ENCODE assay signal across 8 cellular contexts in genomic region chr1:225866061-225866844, GRCh38. TPM values are rescaled to one million over a fixed set of nuclear protein-coding genes. Genes with fewer than 3 reads are reported as not detected.
A peak's percentile ranks its signal among the peaks of the same experiment; 100 is the strongest.
DNase-seq lines count a peak whose midpoint lies in the region; ATAC-seq and TF ChIP-seq lines count a peak whose summit lies in the region.

No MANE protein-coding gene starts in this region.

- peak overlapping the region; percentile 27 for H3K27ac ChIP-seq in CD8-positive, alpha-beta T cell (ENCODE audit: low read depth, low read length)

- POLR2A ChIA-PET in CD8-positive, alpha-beta T cell (lab: Charles Lee), result interaction anchor here (1.2 to 3.9 kb wide), 7 partner anchors 11 to 88 kb away, joined by 3 to 29 read pairs (median 5); partner anchors contain the start of genes SRP9 and TMEM63A

- peak overlapping the region; percentile 92 for H3K27ac Mint-ChIP-seq in CD8-positive, alpha-beta T cell
- H3K27ac Mint-ChIP-seq in effector memory CD8-positive, alpha-beta T cell, result peak overlapping the region; percentile 81 to 89

- peak in 6 of 7 experiments; percentile 57 to 83 (median 77) for DNase-seq in CD8-positive, alpha-beta T cell
- peak; percentile 85 for DNase-seq in activated CD4-positive, alpha-beta T cell treated with anti-CD3 and anti-CD28 coated beads for 48 hours
- DNase-seq in effector memory CD8-positive, alpha-beta T cell, result peak; percentile 31 to 59 (median 49)
- DNase-seq in stimulated activated CD8-positive, alpha-beta memory T cell treated with anti-CD3 and anti-CD28 coated beads, Interleukin-15, amount 100 ng/mL, for 4 hours (ENCODE audit: low read depth in 2 of 2), result peak; percentile 49 to 73
- no peak for DNase-seq in NCI-H2196 (lab: John Stamatoyannopoulos, UW; ENCODE audit: unreplicated experiment)
- DNase-seq in middle frontal gyrus (ENCODE audit: extremely low spot score, low spot score), result no peak

- H3K27me3 Mint-ChIP-seq in CD8-positive, alpha-beta T cell (ENCODE audit: low read depth), result no peaks in the 10 kb centered on the region
- no peaks in the 10 kb centered on the region for H3K27me3 Mint-ChIP-seq in effector memory CD8-positive, alpha-beta T cell

- peaks cover 51% of the 10 kb centered on the region for H3K4me1 Mint-ChIP-seq in CD8-positive, alpha-beta T cell (ENCODE audit: low read depth)
- H3K4me1 Mint-ChIP-seq in effector memory CD8-positive, alpha-beta T cell (ENCODE audit: low read depth in 2 of 2), result peaks cover 24 to 35% of the 10 kb centered on the region in 2 donors

- H3K27me3 ChIP-seq in CD8-positive, alpha-beta T cell (ENCODE audit: insufficient read depth, low read length), result no peaks in the 10 kb centered on the region

- H3K9me3 ChIP-seq in CD8-positive, alpha-beta T cell (ENCODE audit: low read length), result no peaks in the 10 kb centered on the region

- peaks cover 30% of the 10 kb centered on the region for H3K4me1 ChIP-seq in CD8-positive, alpha-beta T cell (ENCODE audit: insufficient read depth, low read length)

- TF ChIP-seq CTCF in CD8-positive, alpha-beta T cell (IDR thresholded peaks at IDR 0.05), result no peak

- intact Hi-C loops in CD8-positive, alpha-beta T cell (cut with DNase I, micrococcal nuclease), result loop anchor here (1.0 to 10.0 kb wide), 5 partner anchors 16 to 109 kb away; partner anchors contain the start of gene TMEM63A (in 1 of the 2)

- CTCF ChIA-PET in CD8-positive, alpha-beta T cell (lab: Charles Lee), result interaction anchor here (0.5 to 2.8 kb wide), 6 partner anchors 14 to 391 kb away, joined by 3 to 18 read pairs (median 5); partner anchors contain the start of genes SRP9 and TMEM63A

- H3K9me3 Mint-ChIP-seq in CD8-positive, alpha-beta T cell, result no peaks in the 10 kb centered on the region
- H3K9me3 Mint-ChIP-seq in effector memory CD8-positive, alpha-beta T cell, result no peaks in the 10 kb centered on the region

- H3K36me3 Mint-ChIP-seq in CD8-positive, alpha-beta T cell, result peaks cover 89% of the 10 kb centered on the region
- H3K36me3 Mint-ChIP-seq in effector memory CD8-positive, alpha-beta T cell (ENCODE audit: insufficient read depth), result peaks cover 88% of the 10 kb centered on the region

- peaks cover 69% of the 10 kb centered on the region for H3K36me3 ChIP-seq in CD8-positive, alpha-beta T cell (ENCODE audit: insufficient read depth, low read length)

- no peak overlapping the region for H3K4me3 ChIP-seq in CD8-positive, alpha-beta T cell (ENCODE audit: low read depth, low read length)

- peak; percentile 88 for ATAC-seq in CD8-positive, alpha-beta T cell
- ATAC-seq in HG03469 (IDR thresholded peaks at IDR 0.05; ENCODE audit: unreplicated experiment) (peak; percentile 56), HG03457 (IDR thresholded peaks at IDR 0.05; ENCODE audit: unreplicated experiment) (no peak)
- ATAC-seq in effector memory CD8-positive, alpha-beta T cell (replicated peaks), result peak; percentile 89

- peak overlapping the region; percentile 55 for H3K4me3 Mint-ChIP-seq in CD8-positive, alpha-beta T cell
- peak overlapping the region; percentile 68 to 72 for H3K4me3 Mint-ChIP-seq in effector memory CD8-positive, alpha-beta T cell

RNA-seq across cellular contexts. Expression of gene TMEM63A, which starts 15.9 kb away (rescaled TPM):
- total RNA-seq in CD8-positive, alpha-beta T cell, result 100 to 1,000 TPM; 132 to 144 TPM

RNA-seq across cellular contexts. Expression of gene LEFTY1, which starts 22.7 kb away (rescaled TPM):
- total RNA-seq in CD8-positive, alpha-beta T cell, result not detected

RNA-seq across cellular contexts. Expression of gene EPHX1, which starts 56.3 kb away (rescaled TPM):
- total RNA-seq in CD8-positive, alpha-beta T cell, result under 1 TPM; 0.72 to 0.92 TPM

RNA-seq across cellular contexts. Expression of gene PYCR2, which starts 57.8 kb away (rescaled TPM):
- total RNA-seq in CD8-positive, alpha-beta T cell, result 10 to 100 TPM; 27.3 to 30.6 TPM

Comparison
In these comparisons a context has a peak if more than half of its experiments do, and no peak if none do; other contexts are left out.
1. DNase-seq: peak in CD8-positive, alpha-beta T cell (6 of 7), activated CD4-positive, alpha-beta T cell treated with anti-CD3 and anti-CD28 coated beads for 48 hours (single experiment), effector memory CD8-positive, alpha-beta T cell (3 of 3) and stimulated activated CD8-positive, alpha-beta memory T cell treated with anti-CD3 and anti-CD28 coated beads, Interleukin-15, amount 100 ng/mL, for 4 hours (2 of 2); none in NCI-H2196 (single experiment) and middle frontal gyrus (single experiment).